Comparison of ENCODE assay signal across 1 cellular context in genomic region chr17:66459811-66460270, GRCh38.
TF ChIP-seq lines count a peak whose summit lies in the region.

No MANE protein-coding gene starts in this region.

TF ChIP-seq in HepG2, 621 proteins besides CTCF, POLR2A, EP300 and RAD21 (continued from another document and continues in another):
- TF ChIP-seq ZBTB46 (CRISPR knock-in tag; IDR thresholded peaks at IDR 0.05; ENCODE audit: borderline replicate concordance) (no peak), HMG20B (CRISPR knock-in tag; conservative IDR thresholded peaks at IDR 0.05) (peak; percentile 64; the same call in 1 of the 2 replicates), ZBTB3 (CRISPR knock-in tag; IDR thresholded peaks at IDR 0.05; ENCODE audit: borderline replicate concordance, low read depth) (no peak), TERF1 (CRISPR knock-in tag; IDR thresholded peaks at IDR 0.05) (no peak), FOXJ3 (CRISPR knock-in tag; IDR thresholded peaks at IDR 0.05; ENCODE audit: borderline replicate concordance) (peak; percentile 93), ZBTB2 (CRISPR knock-in tag; IDR thresholded peaks at IDR 0.05; ENCODE audit: low read depth) (no peak), PRMT3 (CRISPR knock-in tag; IDR thresholded peaks at IDR 0.05; ENCODE audit: borderline replicate concordance, low read depth) (no peak), ATF7-NPFF (CRISPR knock-in tag; IDR thresholded peaks at IDR 0.05; ENCODE audit: low read depth) (no peak), SALL1 (CRISPR knock-in tag; IDR thresholded peaks at IDR 0.05) (peak; percentile 88), CAMTA2 (CRISPR knock-in tag; IDR thresholded peaks at IDR 0.05; ENCODE audit: borderline replicate concordance) (no peak), BCL3 (CRISPR knock-in tag; IDR thresholded peaks at IDR 0.05) (no peak), HNRNPK (IDR thresholded peaks at IDR 0.05; ENCODE audit: low read depth, low read length, poor library complexity, severe bottlenecking) (no peak), ZNF703 (CRISPR knock-in tag; IDR thresholded peaks at IDR 0.05; ENCODE audit: borderline replicate concordance) (no peak), FOXC1 (CRISPR knock-in tag; IDR thresholded peaks at IDR 0.05; ENCODE audit: borderline replicate concordance) (no peak), ETV6 (CRISPR knock-in tag; conservative IDR thresholded peaks at IDR 0.05) (no peak), HOXA7 (CRISPR knock-in tag; IDR thresholded peaks at IDR 0.05) (no peak), NR3C1 (CRISPR knock-in tag; IDR thresholded peaks at IDR 0.05) (no peak), ZFYVE20 (CRISPR knock-in tag; IDR thresholded peaks at IDR 0.05; ENCODE audit: borderline replicate concordance, low read depth) (no peak), SCMH1 (CRISPR knock-in tag; IDR thresholded peaks at IDR 0.05; ENCODE audit: borderline replicate concordance) (no peak), ZNF343 (CRISPR knock-in tag; IDR thresholded peaks at IDR 0.05) (no peak; the same call in 1 of the 2 replicates), CREM (IDR thresholded peaks at IDR 0.05) (peak; percentile 76), CREM (CRISPR knock-in tag; IDR thresholded peaks at IDR 0.05) (no peak), ZNF784 (CRISPR knock-in tag; IDR thresholded peaks at IDR 0.05; ENCODE audit: borderline replicate concordance) (no peak), ZNF207 (IDR thresholded peaks at IDR 0.05; ENCODE audit: borderline replicate concordance) (no peak), STAT5B (CRISPR knock-in tag; IDR thresholded peaks at IDR 0.05) (no peak), DZIP1 (CRISPR knock-in tag; IDR thresholded peaks at IDR 0.05) (no peak), ARID5B (CRISPR knock-in tag; IDR thresholded peaks at IDR 0.05) (peak; percentile 96), CREB1 (IDR thresholded peaks at IDR 0.05) (no peak), CREB1 (CRISPR knock-in tag; IDR thresholded peaks at IDR 0.05) (peak; percentile 77), ZNF337 (CRISPR knock-in tag; IDR thresholded peaks at IDR 0.05; ENCODE audit: borderline replicate concordance, low read depth) (peak; percentile 89; the same call in 1 of the 2 replicates), KLF9 (CRISPR knock-in tag; IDR thresholded peaks at IDR 0.05; ENCODE audit: low read depth) (no peak), IRF9 (CRISPR knock-in tag; IDR thresholded peaks at IDR 0.05; ENCODE audit: borderline replicate concordance) (no peak), REL (CRISPR knock-in tag; conservative IDR thresholded peaks at IDR 0.05) (no peak), ZFP91 (CRISPR knock-in tag; IDR thresholded peaks at IDR 0.05; ENCODE audit: borderline replicate concordance) (no peak), RBAK (CRISPR knock-in tag; IDR thresholded peaks at IDR 0.05) (0 out of 2 replicates have a peak, but pooled peaks have one; percentile 51), HNRNPUL1 (IDR thresholded peaks at IDR 0.05; ENCODE audit: low read depth, low read length) (no peak), ZNF672 (CRISPR knock-in tag; IDR thresholded peaks at IDR 0.05) (no peak), ZNF276 (CRISPR knock-in tag; IDR thresholded peaks at IDR 0.05; ENCODE audit: low read depth) (no peak), ZNF749 (CRISPR knock-in tag; IDR thresholded peaks at IDR 0.05; ENCODE audit: borderline replicate concordance) (no peak), MTA3 (CRISPR knock-in tag; IDR thresholded peaks at IDR 0.05) (no peak), ZNF547 (CRISPR knock-in tag; IDR thresholded peaks at IDR 0.05) (0 out of 2 replicates have a peak, but pooled peaks have one; percentile 22), MNT (IDR thresholded peaks at IDR 0.05) (peak; percentile 66), HOXD1 (CRISPR knock-in tag; IDR thresholded peaks at IDR 0.05) (peak; percentile 58; the same call in 1 of the 2 replicates), STAG1 (CRISPR knock-in tag; IDR thresholded peaks at IDR 0.05) (0 out of 2 replicates have a peak, but pooled peaks have one; percentile 14), ZNF772 (CRISPR knock-in tag; IDR thresholded peaks at IDR 0.05) (no peak)
